Comparison of ENCODE assay signal across 12 cellular contexts in the genomic region with DNA sequence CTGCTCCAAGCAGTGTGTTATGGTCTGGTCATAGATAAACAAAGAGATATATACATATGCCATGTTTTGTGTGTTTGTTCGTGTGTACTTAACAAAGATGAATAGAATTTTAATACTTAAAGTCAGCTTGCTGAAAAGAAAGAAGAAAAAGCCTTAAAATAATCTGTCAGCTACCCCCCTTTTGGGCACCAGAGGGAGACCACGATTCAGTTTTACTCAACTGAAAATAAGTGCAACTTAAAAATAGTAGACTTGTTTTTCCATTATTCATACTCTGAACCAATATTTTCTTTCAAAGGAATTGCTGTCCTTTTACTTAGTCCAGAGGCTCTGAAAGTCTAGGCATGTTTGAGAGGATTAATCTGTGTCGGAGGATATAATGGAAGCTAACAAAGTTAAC.
DNase-seq lines count a peak whose midpoint lies in the region; TF ChIP-seq lines count a peak whose summit lies in the region.
"Had no signal": no experiment of that assay in that cellular context is flagged by ENCODE, and none has a peak within 500 bp of the region (broad histone marks: within the 10 kb centered on the region; RNA-seq: fewer than 3 reads in every experiment).

No MANE protein-coding gene starts in this region.

- H3K27me3 Mint-ChIP-seq in nephron progenitor cell (ENCODE audit: low read depth, poor library complexity), result no peaks in the 10 kb centered on the region

- H3K27ac Mint-ChIP-seq in nephron progenitor cell, result no peak overlapping the region

- intact Hi-C loops in thyroid gland (cut with DNase I), result no loop called here

- H3K9ac ChIP-seq in adipocyte (ENCODE audit: low read length), result no peak overlapping the region

- H3K4me1 ChIP-seq in adipocyte (ENCODE audit: control insufficient read depth, insufficient read depth, low read length) (no peaks in the 10 kb centered on the region), thyroid gland (no peaks in the 10 kb centered on the region)

- peak; percentile 42 for TF ChIP-seq CTCF in nephron progenitor cell (IDR thresholded peaks at IDR 0.05)
- peak in 3 of 6 experiments; percentile 20 to 26 (median 21) for TF ChIP-seq CTCF in thyroid gland (IDR thresholded peaks at IDR 0.05)

- H3K27ac ChIP-seq in thyroid gland, result no peak overlapping the region
- H3K27ac ChIP-seq: 22Rv1, neutrophil had no signal

- H3K9me3 ChIP-seq in adipocyte (ENCODE audit: control insufficient read depth, low read length) (peaks cover 19% of the 10 kb centered on the region), thyroid gland (no peaks in the 10 kb centered on the region)
- H3K9me3 ChIP-seq: neutrophil had no signal

- peaks cover 11% of the 10 kb centered on the region for H3K36me3 Mint-ChIP-seq in nephron progenitor cell (ENCODE audit: low read depth)

- peaks cover 33% of the 10 kb centered on the region for H3K9me3 Mint-ChIP-seq in nephron progenitor cell

- peaks cover 22% of the 10 kb centered on the region for H3K27me3 ChIP-seq in adipocyte (replicated peaks; ENCODE audit: control insufficient read depth, insufficient read depth, low read length)
- H3K27me3 ChIP-seq in thyroid gland, result no peaks in the 10 kb centered on the region
- H3K27me3 ChIP-seq: neutrophil had no signal

- H3K4me1 Mint-ChIP-seq in nephron progenitor cell, result no peaks in the 10 kb centered on the region

- DNase-seq in DMS 273 (lab: John Stamatoyannopoulos, UW; ENCODE audit: unreplicated experiment), result peak; percentile 23
- no peak for DNase-seq in DMS 273 treated with DMSO at 0.1 percent for 48 hours (lab: John Stamatoyannopoulos, UW)
- peak; percentile 14 for DNase-seq in HT-29 (ENCODE audit: low spot score)
- peak; percentile 22 for DNase-seq in adipocyte (ENCODE audit: low read depth)
- no peak for DNase-seq in nephron progenitor cell
- no peak for DNase-seq in thyroid gland
- DNase-seq in kidney glomerular epithelial cell (lab: John Stamatoyannopoulos, UW), result no peak
- no peak for DNase-seq in D341Med (ENCODE audit: low spot score)
- DNase-seq: NCI-H226; stimulated activated CD4-positive, alpha-beta T cell treated with anti-CD3 and anti-CD28 coated beads, Interleukin-4, amount 100 ng/mL, for 4 hours had no signal

- WGBS in thyroid gland, 2 donors, result 17 to 18% methylated on average over 3 of the region's 3 CpGs

- no peak overlapping the region for H3K4me3 ChIP-seq in adipocyte (ENCODE audit: low read length)
- no peak overlapping the region for H3K4me3 ChIP-seq in thyroid gland (replicated peaks in 1 of 3)

- H3K36me3 ChIP-seq in adipocyte (ENCODE audit: control insufficient read depth, insufficient read depth, low read length, severe bottlenecking) (no peaks in the 10 kb centered on the region), thyroid gland (no peaks in the 10 kb centered on the region)
- H3K36me3 ChIP-seq: neutrophil had no signal

- no peak for TF ChIP-seq POLR2A in thyroid gland (IDR thresholded peaks at IDR 0.05)

- no peak overlapping the region for H3K4me3 Mint-ChIP-seq in nephron progenitor cell

Comparison
In these comparisons a context has a peak if more than half of its experiments do, and no peak if none do; other contexts are left out.
1. DNase-seq: peak in DMS 273 (single experiment), HT-29 (single experiment) and adipocyte (single experiment); none in DMS 273 treated with DMSO at 0.1 percent for 48 hours (single experiment), nephron progenitor cell (single experiment), thyroid gland (0 of 2), kidney glomerular epithelial cell (single experiment) and D341Med (single experiment).